Comparison of ENCODE assay signal across 1 cellular context in genomic region chr3:120678331-120678845, GRCh38.
TF ChIP-seq lines count a peak whose summit lies in the region.

No MANE protein-coding gene starts in this region.

TF ChIP-seq in HepG2, 621 proteins besides CTCF, POLR2A, EP300 and RAD21 (continued from another document and continues in another):
- TF ChIP-seq HNF1A (IDR thresholded peaks at IDR 0.05; ENCODE audit: low read depth) = peak; percentile 96
- peak; percentile 99 for TF ChIP-seq HNF1A (CRISPR knock-in tag; IDR thresholded peaks at IDR 0.05; ENCODE audit: borderline replicate concordance)
- peak; percentile 64 for TF ChIP-seq ASH2L (IDR thresholded peaks at IDR 0.05; ENCODE audit: insufficient read length, low read depth, low read length)
- no peak for TF ChIP-seq ZNF136 (CRISPR knock-in tag; IDR thresholded peaks at IDR 0.05; ENCODE audit: low read depth)
- TF ChIP-seq ZBTB49 (CRISPR knock-in tag; IDR thresholded peaks at IDR 0.05; ENCODE audit: borderline replicate concordance) = no peak
- TF ChIP-seq RORA (CRISPR knock-in tag; IDR thresholded peaks at IDR 0.05) = no peak
- peak; percentile 51; the same call in 1 of the 2 replicates for TF ChIP-seq DMAP1 (CRISPR knock-in tag; IDR thresholded peaks at IDR 0.05)
- no peak for TF ChIP-seq KLF9 (CRISPR knock-in tag; IDR thresholded peaks at IDR 0.05; ENCODE audit: low read depth)
- peak; percentile 13; the same call in 1 of the 2 replicates for TF ChIP-seq STAG1 (CRISPR knock-in tag; IDR thresholded peaks at IDR 0.05)
- 0 out of 2 replicates have a peak, but pooled peaks have one; percentile 39 for TF ChIP-seq GATAD1 (CRISPR knock-in tag; IDR thresholded peaks at IDR 0.05)
- TF ChIP-seq ZBTB25 (CRISPR knock-in tag; IDR thresholded peaks at IDR 0.05) = peak; percentile 33; the same call in 1 of the 2 replicates
- peak; percentile 31; the same call in 1 of the 2 replicates for TF ChIP-seq KDM6A (CRISPR knock-in tag; IDR thresholded peaks at IDR 0.05; ENCODE audit: low read depth)
- TF ChIP-seq MAFK (conservative IDR thresholded peaks at IDR 0.05 in 1 of 2, IDR thresholded peaks at IDR 0.05 in 1 of 2; ENCODE audit: low read length in 2 of 2) = peak; percentile 97 to 100
- TF ChIP-seq RFXANK (CRISPR knock-in tag; IDR thresholded peaks at IDR 0.05) = 0 out of 2 replicates have a peak, but pooled peaks have one; percentile 75
- no peak for TF ChIP-seq ZBTB33 (CRISPR knock-in tag; IDR thresholded peaks at IDR 0.05)
- no peak for TF ChIP-seq NKX3-1 (CRISPR knock-in tag; IDR thresholded peaks at IDR 0.05)
- TF ChIP-seq ONECUT2 (CRISPR knock-in tag; IDR thresholded peaks at IDR 0.05) = peak; percentile 48; the same call in 1 of the 2 replicates
- TF ChIP-seq, protein P1, sequence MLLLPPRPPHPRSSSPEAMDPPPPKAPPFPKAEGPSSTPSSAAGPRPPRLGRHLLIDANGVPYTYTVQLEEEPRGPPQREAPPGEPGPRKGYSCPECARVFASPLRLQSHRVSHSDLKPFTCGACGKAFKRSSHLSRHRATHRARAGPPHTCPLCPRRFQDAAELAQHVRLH (CRISPR knock-in tag; IDR thresholded peaks at IDR 0.05; ENCODE audit: borderline replicate concordance, low read depth) = peak; percentile 50; the same call in 1 of the 2 replicates
- peak; percentile 49 for TF ChIP-seq FOSL2 (CRISPR knock-in tag; IDR thresholded peaks at IDR 0.05)
- no peak for TF ChIP-seq SRSF9 (IDR thresholded peaks at IDR 0.05; ENCODE audit: borderline replicate concordance, insufficient read depth, low read depth, low read length, poor library complexity, severe bottlenecking)
- TF ChIP-seq PITX1 (CRISPR knock-in tag; IDR thresholded peaks at IDR 0.05) = peak; percentile 64; the same call in 1 of the 2 replicates
- TF ChIP-seq ZFP1 (CRISPR knock-in tag; IDR thresholded peaks at IDR 0.05) = peak; percentile 55; the same call in 1 of the 2 replicates
- TF ChIP-seq, protein P2, sequence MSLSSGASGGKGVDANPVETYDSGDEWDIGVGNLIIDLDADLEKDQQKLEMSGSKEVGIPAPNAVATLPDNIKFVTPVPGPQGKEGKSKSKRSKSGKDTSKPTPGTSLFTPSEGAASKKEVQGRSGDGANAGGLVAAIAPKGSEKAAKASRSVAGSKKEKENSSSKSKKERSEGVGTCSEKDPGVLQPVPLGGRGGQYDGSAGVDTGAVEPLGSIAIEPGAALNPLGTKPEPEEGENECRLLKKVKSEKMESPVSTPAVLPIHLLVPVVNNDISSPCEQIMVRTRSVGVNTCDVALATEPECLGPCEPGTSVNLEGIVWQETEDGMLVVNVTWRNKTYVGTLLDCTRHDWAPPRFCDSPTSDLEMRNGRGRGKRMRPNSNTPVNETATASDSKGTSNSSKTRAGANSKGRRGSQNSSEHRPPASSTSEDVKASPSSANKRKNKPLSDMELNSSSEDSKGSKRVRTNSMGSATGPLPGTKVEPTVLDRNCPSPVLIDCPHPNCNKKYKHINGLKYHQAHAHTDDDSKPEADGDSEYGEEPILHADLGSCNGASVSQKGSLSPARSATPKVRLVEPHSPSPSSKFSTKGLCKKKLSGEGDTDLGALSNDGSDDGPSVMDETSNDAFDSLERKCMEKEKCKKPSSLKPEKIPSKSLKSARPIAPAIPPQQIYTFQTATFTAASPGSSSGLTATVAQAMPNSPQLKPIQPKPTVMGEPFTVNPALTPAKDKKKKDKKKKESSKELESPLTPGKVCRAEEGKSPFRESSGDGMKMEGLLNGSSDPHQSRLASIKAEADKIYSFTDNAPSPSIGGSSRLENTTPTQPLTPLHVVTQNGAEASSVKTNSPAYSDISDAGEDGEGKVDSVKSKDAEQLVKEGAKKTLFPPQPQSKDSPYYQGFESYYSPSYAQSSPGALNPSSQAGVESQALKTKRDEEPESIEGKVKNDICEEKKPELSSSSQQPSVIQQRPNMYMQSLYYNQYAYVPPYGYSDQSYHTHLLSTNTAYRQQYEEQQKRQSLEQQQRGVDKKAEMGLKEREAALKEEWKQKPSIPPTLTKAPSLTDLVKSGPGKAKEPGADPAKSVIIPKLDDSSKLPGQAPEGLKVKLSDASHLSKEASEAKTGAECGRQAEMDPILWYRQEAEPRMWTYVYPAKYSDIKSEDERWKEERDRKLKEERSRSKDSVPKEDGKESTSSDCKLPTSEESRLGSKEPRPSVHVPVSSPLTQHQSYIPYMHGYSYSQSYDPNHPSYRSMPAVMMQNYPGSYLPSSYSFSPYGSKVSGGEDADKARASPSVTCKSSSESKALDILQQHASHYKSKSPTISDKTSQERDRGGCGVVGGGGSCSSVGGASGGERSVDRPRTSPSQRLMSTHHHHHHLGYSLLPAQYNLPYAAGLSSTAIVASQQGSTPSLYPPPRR (CRISPR knock-in tag; IDR thresholded peaks at IDR 0.05; ENCODE audit: borderline replicate concordance) = no peak
- TF ChIP-seq TCF7 (IDR thresholded peaks at IDR 0.05; ENCODE audit: low read depth) = peak; percentile 36; the same call in 1 of the 2 replicates
- peak; percentile 32; the same call in 1 of the 2 replicates for TF ChIP-seq ZNF766 (CRISPR knock-in tag; IDR thresholded peaks at IDR 0.05; ENCODE audit: borderline replicate concordance)
- TF ChIP-seq RXRB (CRISPR knock-in tag; IDR thresholded peaks at IDR 0.05; ENCODE audit: borderline replicate concordance) = peak; percentile 94
- TF ChIP-seq SP5 (CRISPR knock-in tag; IDR thresholded peaks at IDR 0.05; ENCODE audit: borderline replicate concordance, low read depth) = peak; percentile 12; the same call in 1 of the 2 replicates
- 0 out of 2 replicates have a peak, but pooled peaks have one; percentile 25 for TF ChIP-seq ZNF777 (CRISPR knock-in tag; IDR thresholded peaks at IDR 0.05)
- TF ChIP-seq, protein P3, sequence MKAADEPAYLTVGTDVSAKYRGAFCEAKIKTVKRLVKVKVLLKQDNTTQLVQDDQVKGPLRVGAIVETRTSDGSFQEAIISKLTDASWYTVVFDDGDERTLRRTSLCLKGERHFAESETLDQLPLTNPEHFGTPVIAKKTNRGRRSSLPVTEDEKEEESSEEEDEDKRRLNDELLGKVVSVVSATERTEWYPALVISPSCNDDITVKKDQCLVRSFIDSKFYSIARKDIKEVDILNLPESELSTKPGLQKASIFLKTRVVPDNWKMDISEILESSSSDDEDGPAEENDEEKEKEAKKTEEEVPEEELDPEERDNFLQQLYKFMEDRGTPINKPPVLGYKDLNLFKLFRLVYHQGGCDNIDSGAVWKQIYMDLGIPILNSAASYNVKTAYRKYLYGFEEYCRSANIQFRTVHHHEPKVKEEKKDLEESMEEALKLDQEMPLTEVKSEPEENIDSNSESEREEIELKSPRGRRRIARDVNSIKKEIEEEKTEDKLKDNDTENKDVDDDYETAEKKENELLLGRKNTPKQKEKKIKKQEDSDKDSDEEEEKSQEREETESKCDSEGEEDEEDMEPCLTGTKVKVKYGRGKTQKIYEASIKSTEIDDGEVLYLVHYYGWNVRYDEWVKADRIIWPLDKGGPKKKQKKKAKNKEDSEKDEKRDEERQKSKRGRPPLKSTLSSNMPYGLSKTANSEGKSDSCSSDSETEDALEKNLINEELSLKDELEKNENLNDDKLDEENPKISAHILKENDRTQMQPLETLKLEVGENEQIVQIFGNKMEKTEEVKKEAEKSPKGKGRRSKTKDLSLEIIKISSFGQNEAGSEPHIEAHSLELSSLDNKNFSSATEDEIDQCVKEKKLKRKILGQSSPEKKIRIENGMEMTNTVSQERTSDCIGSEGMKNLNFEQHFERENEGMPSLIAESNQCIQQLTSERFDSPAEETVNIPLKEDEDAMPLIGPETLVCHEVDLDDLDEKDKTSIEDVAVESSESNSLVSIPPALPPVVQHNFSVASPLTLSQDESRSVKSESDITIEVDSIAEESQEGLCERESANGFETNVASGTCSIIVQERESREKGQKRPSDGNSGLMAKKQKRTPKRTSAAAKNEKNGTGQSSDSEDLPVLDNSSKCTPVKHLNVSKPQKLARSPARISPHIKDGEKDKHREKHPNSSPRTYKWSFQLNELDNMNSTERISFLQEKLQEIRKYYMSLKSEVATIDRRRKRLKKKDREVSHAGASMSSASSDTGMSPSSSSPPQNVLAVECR (CRISPR knock-in tag; IDR thresholded peaks at IDR 0.05; ENCODE audit: borderline replicate concordance) = peak; percentile 64; the same call in 1 of the 2 replicates
- TF ChIP-seq, protein P4, sequence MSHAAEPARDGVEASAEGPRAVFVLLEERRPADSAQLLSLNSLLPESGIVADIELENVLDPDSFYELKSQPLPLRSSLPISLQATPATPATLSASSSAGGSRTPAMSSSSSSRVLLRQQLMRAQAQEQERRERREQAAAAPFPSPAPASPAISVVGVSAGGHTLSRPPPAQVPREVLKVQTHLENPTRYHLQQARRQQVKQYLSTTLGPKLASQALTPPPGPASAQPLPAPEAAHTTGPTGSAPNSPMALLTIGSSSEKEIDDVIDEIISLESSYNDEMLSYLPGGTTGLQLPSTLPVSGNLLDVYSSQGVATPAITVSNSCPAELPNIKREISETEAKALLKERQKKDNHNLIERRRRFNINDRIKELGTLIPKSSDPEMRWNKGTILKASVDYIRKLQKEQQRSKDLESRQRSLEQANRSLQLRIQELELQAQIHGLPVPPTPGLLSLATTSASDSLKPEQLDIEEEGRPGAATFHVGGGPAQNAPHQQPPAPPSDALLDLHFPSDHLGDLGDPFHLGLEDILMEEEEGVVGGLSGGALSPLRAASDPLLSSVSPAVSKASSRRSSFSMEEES (CRISPR knock-in tag; IDR thresholded peaks at IDR 0.05) = peak; percentile 79
- TF ChIP-seq, protein P5, sequence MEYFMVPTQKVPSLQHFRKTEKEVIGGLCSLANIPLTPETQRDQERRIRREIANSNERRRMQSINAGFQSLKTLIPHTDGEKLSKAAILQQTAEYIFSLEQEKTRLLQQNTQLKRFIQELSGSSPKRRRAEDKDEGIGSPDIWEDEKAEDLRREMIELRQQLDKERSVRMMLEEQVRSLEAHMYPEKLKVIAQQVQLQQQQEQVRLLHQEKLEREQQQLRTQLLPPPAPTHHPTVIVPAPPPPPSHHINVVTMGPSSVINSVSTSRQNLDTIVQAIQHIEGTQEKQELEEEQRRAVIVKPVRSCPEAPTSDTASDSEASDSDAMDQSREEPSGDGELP (IDR thresholded peaks at IDR 0.05; ENCODE audit: borderline replicate concordance, low read depth) = peak; percentile 96
- peak; percentile 64; the same call in 1 of the 2 replicates for TF ChIP-seq ETV5 (CRISPR knock-in tag; IDR thresholded peaks at IDR 0.05; ENCODE audit: borderline replicate concordance)
- no peak for TF ChIP-seq ZNF432 (CRISPR knock-in tag; IDR thresholded peaks at IDR 0.05; ENCODE audit: borderline replicate concordance)
- no peak for TF ChIP-seq ZNF326 (CRISPR knock-in tag; IDR thresholded peaks at IDR 0.05; ENCODE audit: borderline replicate concordance)
